ENCODE assay signal across 2 cellular contexts in genomic region chr15:85639752-85640381, GRCh38.
TF ChIP-seq lines count a peak whose summit lies in the region.

No MANE protein-coding gene starts in this region.

TF ChIP-seq in IMR-90, 13 proteins besides CTCF, POLR2A, EP300 and RAD21:
- TF ChIP-seq USF2 (IDR thresholded peaks at IDR 0.05; ENCODE audit: low read depth, low read length) (no peak), CHD1 (IDR thresholded peaks at IDR 0.05; ENCODE audit: low read depth, low read length) (no peak), SMC3 (IDR thresholded peaks at IDR 0.05; ENCODE audit: low read depth, low read length) (no peak), MAZ (IDR thresholded peaks at IDR 0.05; ENCODE audit: borderline replicate concordance, low read depth, low read length) (no peak), RCOR1 (IDR thresholded peaks at IDR 0.05; ENCODE audit: insufficient replicate concordance, low read length) (no peak), NFE2L2 (IDR thresholded peaks at IDR 0.05; ENCODE audit: low read depth, low read length) (no peak), RFX5 (IDR thresholded peaks at IDR 0.05; ENCODE audit: low read depth, low read length) (no peak), MXI1 (IDR thresholded peaks at IDR 0.05; ENCODE audit: borderline replicate concordance, low read depth, low read length) (no peak)

TF ChIP-seq in HepG2, 621 proteins besides CTCF, POLR2A, EP300 and RAD21 (continued from another document):
- TF ChIP-seq ZNF232 (CRISPR knock-in tag; IDR thresholded peaks at IDR 0.05; ENCODE audit: borderline replicate concordance) (no peak), ZNF101 (CRISPR knock-in tag; IDR thresholded peaks at IDR 0.05; ENCODE audit: borderline replicate concordance, low read depth) (no peak), CSRNP1 (CRISPR knock-in tag; IDR thresholded peaks at IDR 0.05) (no peak), FOXO1 (CRISPR knock-in tag; IDR thresholded peaks at IDR 0.05) (no peak), KLF16 (CRISPR knock-in tag; IDR thresholded peaks at IDR 0.05) (no peak), ZNF331 (CRISPR knock-in tag; IDR thresholded peaks at IDR 0.05) (no peak), ARID5B (CRISPR knock-in tag; IDR thresholded peaks at IDR 0.05) (no peak)
TF ChIP-seq in HepG2: peak in this region for 0.
